Comparison of ENCODE assay signal across 9 cellular contexts in genomic region chr1:160739098-160739511, GRCh38. TPM values are rescaled to one million over a fixed set of nuclear protein-coding genes. Genes with fewer than 3 reads are reported as not detected.
DNase-seq lines count a peak whose midpoint lies in the region; ATAC-seq and TF ChIP-seq lines count a peak whose summit lies in the region.
"Had no signal": no experiment of that assay in that cellular context is flagged by ENCODE, and none has a peak within 500 bp of the region (broad histone marks: within the 10 kb centered on the region; RNA-seq: fewer than 3 reads in every experiment).

A gene with protein sequence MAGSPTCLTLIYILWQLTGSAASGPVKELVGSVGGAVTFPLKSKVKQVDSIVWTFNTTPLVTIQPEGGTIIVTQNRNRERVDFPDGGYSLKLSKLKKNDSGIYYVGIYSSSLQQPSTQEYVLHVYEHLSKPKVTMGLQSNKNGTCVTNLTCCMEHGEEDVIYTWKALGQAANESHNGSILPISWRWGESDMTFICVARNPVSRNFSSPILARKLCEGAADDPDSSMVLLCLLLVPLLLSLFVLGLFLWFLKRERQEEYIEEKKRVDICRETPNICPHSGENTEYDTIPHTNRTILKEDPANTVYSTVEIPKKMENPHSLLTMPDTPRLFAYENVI (plus strand): TSS chr1:160739247. CDS start chr1:160739302, 55 bp downstream.

- H2BK5ac ChIP-seq in H9 (ENCODE audit: insufficient read length, low read length): no peak within 1 kb of the TSS

- no peak within 1 kb of the TSS for H4K8ac ChIP-seq in H9 (replicated peaks; ENCODE audit: insufficient read length, low read depth, low read length)

- H3K27me3 ChIP-seq in Peyer's patch (no peaks in the 10 kb centered on the region), H9 (ENCODE audit: insufficient read depth, low read length) (no peaks in the 10 kb centered on the region)
- H3K27me3 ChIP-seq: tibial nerve had no signal

- no peak for TF ChIP-seq CTCF in Peyer's patch (IDR thresholded peaks at IDR 0.05)
- TF ChIP-seq CTCF in H9 (conservative IDR thresholded peaks at IDR 0.05): no peak
- no peak for TF ChIP-seq CTCF in chondrocyte (IDR thresholded peaks at IDR 0.05)

- H4K20me1 ChIP-seq in H9 (ENCODE audit: control insufficient read depth, insufficient read depth, insufficient read length): no peaks in the 10 kb centered on the region

- H3K4me3 Mint-ChIP-seq in activated CD4-positive, alpha-beta T cell treated with anti-CD3 and anti-CD28 coated beads for 36 hours: peak within 1 kb of the TSS; percentile 72
- H3K4me3 Mint-ChIP-seq in H9 (no peak within 1 kb of the TSS), chondrocyte (ENCODE audit: unreplicated experiment) (no peak within 1 kb of the TSS)

- no peaks in the 10 kb centered on the region for H3K23me2 ChIP-seq in H9 (ENCODE audit: insufficient read length, low read depth, low read length, poor library complexity, severe bottlenecking)

- H3K56ac ChIP-seq in H9 (ENCODE audit: insufficient read length, low read depth, low read length): no peak within 1 kb of the TSS

- H3T11ph ChIP-seq in H9 (ENCODE audit: low read length): no peak within 1 kb of the TSS

- peak within 1 kb of the TSS in 3 of 4 donors; percentile 6 to 31 (median 21) for H3K4me3 ChIP-seq in Peyer's patch
- H3K4me3 ChIP-seq: tibial nerve had no signal

- H3K27ac ChIP-seq in Peyer's patch (peak within 1 kb of the TSS; percentile 41 to 59 (median 50)), H9 (ENCODE audit: insufficient read length, low read depth, low read length) (no peak within 1 kb of the TSS)

- no peak within 1 kb of the TSS for H2AFZ ChIP-seq in H9 (ENCODE audit: low read length)

- no peaks in the 10 kb centered on the region for H3K27me3 Mint-ChIP-seq in activated CD4-positive, alpha-beta T cell treated with anti-CD3 and anti-CD28 coated beads for 36 hours
- H3K27me3 Mint-ChIP-seq in H9 (ENCODE audit: low read depth): peaks cover 4% of the 10 kb centered on the region
- peaks cover 6% of the 10 kb centered on the region for H3K27me3 Mint-ChIP-seq in chondrocyte (ENCODE audit: low read depth)

- intact Hi-C loops in activated CD4-positive, alpha-beta T cell treated with anti-CD3 and anti-CD28 coated beads for 36 hours (cut with DNase I, micrococcal nuclease): no loop called here

- DNase-seq in activated CD4-positive, alpha-beta T cell treated with anti-CD3 and anti-CD28 coated beads for 36 hours: peak; percentile 61
- no peak for DNase-seq in activated CD4-positive, alpha-beta T cell treated with anti-CD3 and anti-CD28 coated beads, Interleukin-2, amount 50 U/mL, for 1 hour
- peak in 2 of 3 donors; percentile 67 to 70 for DNase-seq in Peyer's patch
- DNase-seq in left lobe of liver (ENCODE audit: low spot score): no peak
- DNase-seq in H9: no peak
- no peak for DNase-seq in NCI-H2227 treated with DMSO at 0.1 percent for 48 hours (lab: John Stamatoyannopoulos, UW)
- no peak for DNase-seq in chondrocyte (ENCODE audit: low spot score)

- H4K5ac ChIP-seq in H9 (ENCODE audit: insufficient read length, low read depth, low read length): no peak within 1 kb of the TSS

- H3K9me3 Mint-ChIP-seq in activated CD4-positive, alpha-beta T cell treated with anti-CD3 and anti-CD28 coated beads for 36 hours (ENCODE audit: low read depth): peaks cover 20% of the 10 kb centered on the region
- H3K9me3 Mint-ChIP-seq in H9 (peaks cover 18 to 22% of the 10 kb centered on the region in 2 experiments), chondrocyte (ENCODE audit: low read depth) (peaks cover 8% of the 10 kb centered on the region)

- no peak within 1 kb of the TSS for H3K9ac ChIP-seq in H9 (ENCODE audit: extremely low read depth, insufficient read length, low read length)

- H3K18ac ChIP-seq in H9 (ENCODE audit: insufficient read length, low read depth, low read length): no peak within 1 kb of the TSS

- no peak within 1 kb of the TSS for H3K14ac ChIP-seq in H9 (ENCODE audit: insufficient read depth, low read length)

- ATAC-seq in activated CD4-positive, alpha-beta T cell treated with anti-CD3 and anti-CD28 coated beads for 36 hours: peak; percentile 76
- ATAC-seq in HG02759 (IDR thresholded peaks at IDR 0.05; ENCODE audit: unreplicated experiment): peak; percentile 71
- peak; percentile 14 for ATAC-seq in left lobe of liver

- H3K4me1 ChIP-seq in Peyer's patch (no peaks in the 10 kb centered on the region), H9 (ENCODE audit: insufficient read depth, low read length) (no peaks in the 10 kb centered on the region; the same call in 1 of the 2 replicates)
- H3K4me1 ChIP-seq: tibial nerve had no signal

- H2BK20ac ChIP-seq in H9 (ENCODE audit: low read depth, low read length, poor library complexity, severe bottlenecking): no peak within 1 kb of the TSS

- H3K27ac Mint-ChIP-seq in activated CD4-positive, alpha-beta T cell treated with anti-CD3 and anti-CD28 coated beads for 36 hours: peak within 1 kb of the TSS; percentile 85
- H3K27ac Mint-ChIP-seq in H9: no peak within 1 kb of the TSS
- no peak within 1 kb of the TSS for H3K27ac Mint-ChIP-seq in chondrocyte (ENCODE audit: unreplicated experiment)

- H3K36me3 ChIP-seq in Peyer's patch: no peaks in the 10 kb centered on the region
- H3K36me3 ChIP-seq: tibial nerve had no signal

- CTCF ChIA-PET in activated CD4-positive, alpha-beta T cell treated with anti-CD3 and anti-CD28 coated beads for 36 hours (lab: Charles Lee): interaction anchor here (0.8 to 2.4 kb wide), 9 partner anchors 8 to 121 kb away, joined by 3 to 21 read pairs (median 7); partner anchors contain the start of gene CD48

- no peak within 1 kb of the TSS for H3K4me2 ChIP-seq in H9 (ENCODE audit: insufficient read depth, insufficient read length, low read length)

- no peak within 1 kb of the TSS for H2BK120ac ChIP-seq in H9 (ENCODE audit: low read depth, low read length, poor library complexity, severe bottlenecking)

- H4K91ac ChIP-seq in H9 (ENCODE audit: insufficient read length, low read depth, low read length): no peak within 1 kb of the TSS

- H2AK5ac ChIP-seq in H9 (ENCODE audit: insufficient read length, low read length): no peak within 1 kb of the TSS

- peaks cover 45% of the 10 kb centered on the region for H3K36me3 Mint-ChIP-seq in activated CD4-positive, alpha-beta T cell treated with anti-CD3 and anti-CD28 coated beads for 36 hours (ENCODE audit: low read depth)
- H3K36me3 Mint-ChIP-seq in H9 (ENCODE audit: insufficient read depth in 1 of 3, low read depth in 3 of 3): peaks cover 4 to 25% (median 9%) of the 10 kb centered on the region in 3 experiments; a peak in 5 of 7 replicates
- no peaks in the 10 kb centered on the region for H3K36me3 Mint-ChIP-seq in chondrocyte (ENCODE audit: low read depth)

- no peak within 1 kb of the TSS for H3K23ac ChIP-seq in H9 (ENCODE audit: insufficient read length, low read depth, low read length)

- no peak within 1 kb of the TSS for H3K4ac ChIP-seq in H9 (ENCODE audit: low read depth, low read length)

- H2BK12ac ChIP-seq in H9 (ENCODE audit: insufficient read length, low read depth, low read length): no peak within 1 kb of the TSS

- no peaks in the 10 kb centered on the region for H3K79me1 ChIP-seq in H9 (ENCODE audit: insufficient read depth, low read depth, low read length, poor library complexity, severe bottlenecking)

- H3K4me1 Mint-ChIP-seq in activated CD4-positive, alpha-beta T cell treated with anti-CD3 and anti-CD28 coated beads for 36 hours: peaks cover 69% of the 10 kb centered on the region
- H3K4me1 Mint-ChIP-seq in H9 (peaks cover 5 to 6% of the 10 kb centered on the region in 2 experiments; a peak in 1 of 4 replicates), chondrocyte (ENCODE audit: low read depth) (no peaks in the 10 kb centered on the region)

- whole genome bisulfite sequencing in H9 (ENCODE audit: extremely low coverage, insufficient read length, low lambda C conversion rate): no CpG with 5 or more reads among the region's 5 CpGs

- H2BK15ac ChIP-seq in H9 (ENCODE audit: low read depth, low read length): no peak within 1 kb of the TSS

- POLR2A ChIA-PET in activated CD4-positive, alpha-beta T cell treated with anti-CD3 and anti-CD28 coated beads for 36 hours (lab: Charles Lee): no interaction called here

- peak in 1 of 2 donors; percentile 23 for TF ChIP-seq POLR2A in Peyer's patch (IDR thresholded peaks at IDR 0.05)

- H3K9me3 ChIP-seq in Peyer's patch: peaks cover 0 to 3% (median 0%) of the 10 kb centered on the region in 4 donors
- no peaks in the 10 kb centered on the region for H3K9me3 ChIP-seq in H9 (ENCODE audit: control insufficient read depth, low read depth, low read length)

- H3K79me2 ChIP-seq in H9 (ENCODE audit: insufficient read depth, low read length): no peaks in the 10 kb centered on the region

RNA-seq across cellular contexts. Expression of the gene that starts here (rescaled TPM):
- total RNA-seq in activated CD4-positive, alpha-beta T cell treated with anti-CD3 and anti-CD28 coated beads for 36 hours: 10 to 100 TPM; 35.9 to 40.3 TPM
- total RNA-seq in Peyer's patch (1 to 10 TPM; 2.5 to 3.9 (median 2.7) TPM), left lobe of liver (0.68 TPM), H9 (2021) (not detected in 2 replicates), chondrocyte (not detected in 3 replicates)

Comparison
In these comparisons a context has a peak if more than half of its experiments do, and no peak if none do; other contexts are left out.
1. RNA of the gene that starts here (total RNA-seq): 35.9 to 40.3 TPM in activated CD4-positive, alpha-beta T cell treated with anti-CD3 and anti-CD28 coated beads for 36 hours; 2.5 to 3.9 TPM in Peyer's patch, 0.68 TPM in left lobe of liver (single experiment), not detected in H9 and not detected in chondrocyte; every median in the first group is over 4 times any median in the second.
2. DNase-seq: peak in activated CD4-positive, alpha-beta T cell treated with anti-CD3 and anti-CD28 coated beads for 36 hours (single experiment) and Peyer's patch (2 of 3); none in activated CD4-positive, alpha-beta T cell treated with anti-CD3 and anti-CD28 coated beads, Interleukin-2, amount 50 U/mL, for 1 hour (single experiment), left lobe of liver (single experiment), H9 (single experiment), NCI-H2227 treated with DMSO at 0.1 percent for 48 hours (single experiment) and chondrocyte (single experiment).
3. Peak in ATAC-seq in left lobe of liver; RNA of the gene not detected or under 1 TPM.
4. ATAC-seq: peak in every context shown above with its lines; median percentile 76 in activated CD4-positive, alpha-beta T cell treated with anti-CD3 and anti-CD28 coated beads for 36 hours; 71 in HG02759; 14 in left lobe of liver.